ENCODE assay signal across 8 cellular contexts in the genomic region with DNA sequence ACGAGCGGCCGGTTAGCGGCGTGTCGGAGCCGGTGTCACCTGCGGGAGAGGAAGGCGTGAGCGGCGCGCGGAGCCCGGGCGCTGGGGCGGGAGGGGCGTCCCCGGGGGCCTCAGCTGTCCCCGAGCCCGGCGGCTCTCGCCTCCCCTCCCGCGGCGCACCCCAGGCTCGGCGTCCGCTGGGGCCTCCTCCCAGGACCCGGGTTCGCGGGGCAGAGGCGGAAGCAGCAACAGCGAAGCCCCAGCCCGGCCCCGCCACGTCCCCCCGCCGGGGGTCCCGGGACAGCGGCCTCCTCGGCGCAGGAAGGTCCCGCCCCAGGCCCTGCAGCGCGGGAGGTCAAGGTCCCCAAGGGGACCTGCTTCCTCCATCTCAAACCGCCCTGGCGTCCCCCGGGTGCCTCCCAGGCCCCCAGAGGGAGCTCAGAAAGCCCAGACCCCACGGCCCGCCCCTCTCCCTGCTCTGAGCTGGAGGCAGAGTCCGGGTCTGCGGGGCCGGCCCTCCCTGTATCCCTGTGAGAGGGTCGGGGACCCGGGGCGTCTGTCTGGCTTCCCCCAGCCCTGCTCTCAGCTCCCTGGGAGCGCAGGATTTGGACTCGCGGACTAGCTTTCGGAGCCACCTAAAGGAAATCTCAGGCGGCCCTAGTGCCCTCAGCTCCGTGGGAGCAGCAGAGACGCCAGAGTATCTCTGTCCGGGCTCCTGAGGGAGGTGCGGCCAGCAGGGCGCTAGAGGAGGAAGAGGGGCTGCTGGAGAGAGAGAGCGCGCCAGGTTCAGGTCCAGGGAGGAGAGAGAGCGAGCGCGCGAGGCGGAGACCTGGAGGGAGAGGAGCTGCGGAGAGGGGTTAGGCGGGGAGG. TPM values are rescaled to one million over a fixed set of nuclear protein-coding genes. Genes with fewer than 3 reads are reported as not detected.
DNase-seq lines count a peak whose midpoint lies in the region; ATAC-seq and TF ChIP-seq lines count a peak whose summit lies in the region.

No MANE protein-coding gene starts in this region.

- no peak overlapping the region for H2AFZ ChIP-seq in osteoblast (ENCODE audit: low read length)

- peaks cover 12% of the 10 kb centered on the region for H3K4me1 ChIP-seq in osteoblast (ENCODE audit: insufficient read depth, low read length)

- H4K20me1 ChIP-seq in osteoblast (ENCODE audit: insufficient read depth, low read length): peaks cover 30% of the 10 kb centered on the region

- peaks cover 17% of the 10 kb centered on the region for H3K36me3 ChIP-seq in osteoblast (ENCODE audit: insufficient read depth, low read length)

- ATAC-seq in GM18861 (IDR thresholded peaks at IDR 0.05; ENCODE audit: unreplicated experiment) (peak; percentile 25), HG03025 (IDR thresholded peaks at IDR 0.05; ENCODE audit: low FRiP score, unreplicated experiment) (peak; percentile 34)

- TF ChIP-seq CTCF in AG04449 (IDR thresholded peaks at IDR 0.05; ENCODE audit: insufficient read depth, low read length, missing control alignments) (no peak), osteoblast (IDR thresholded peaks at IDR 0.05; ENCODE audit: extremely low read depth, low read depth, low read length) (no peak)

- H3K27me3 ChIP-seq in osteoblast (ENCODE audit: insufficient read depth, low read length): peaks cover 28% of the 10 kb centered on the region

- H3K79me2 ChIP-seq in osteoblast (ENCODE audit: insufficient read depth, low read length): peaks cover 20% of the 10 kb centered on the region

- H3K4me2 ChIP-seq in osteoblast (ENCODE audit: insufficient read depth, low read length): peak overlapping the region; percentile 85

- peak overlapping the region; percentile 28 for H3K27ac ChIP-seq in osteoblast (ENCODE audit: low read depth, low read length)

- H3K4me3 ChIP-seq in AG04449 (ENCODE audit: low read depth, low read length) (peak overlapping the region; percentile 71), osteoblast (ENCODE audit: insufficient read depth, low read length) (peak overlapping the region; percentile 78)

- DNase-seq in AG04449 (ENCODE audit: low read depth, low spot score) (no peak), NCI-H226 (peak; percentile 24), globus pallidus (ENCODE audit: low spot score) (peak; percentile 9), osteoblast (ENCODE audit: insufficient read length, low spot score, missing footprints) (peak; percentile 95), OCI-M2 (lab: John Stamatoyannopoulos, UW; ENCODE audit: unreplicated experiment) (no peak)
- DNase-seq in activated naive CD4-positive, alpha-beta T cell treated with Interleukin-2 at 50 U/mL for 16 hours: peak; percentile 26

- CTCF ChIA-PET in AG04449 (lab: Yijun Ruan, JAX): interaction anchor here (1.2 to 3.4 kb wide), 2 partner anchors 27 to 157 kb away, joined by 4 to 17 read pairs; no protein-coding TSS in a partner anchor

- H3K9me3 ChIP-seq in osteoblast (ENCODE audit: low read depth, low read length): no peaks in the 10 kb centered on the region

- POLR2A ChIA-PET in AG04449 (lab: Yijun Ruan, JAX): interaction anchor here (0.6 to 1.0 kb wide), 2 partner anchors 59 to 429 kb away, joined by 3 read pairs; no protein-coding TSS in a partner anchor

RNA-seq across cellular contexts. Expression of a gene that starts 30.6 kb away (rescaled TPM):
- 39.8 and 49.2 TPM in 2 replicates for total RNA-seq in osteoblast

RNA-seq across cellular contexts. Expression of a gene that starts 50.7 kb away (rescaled TPM):
- total RNA-seq in osteoblast: 1.2 and 1.4 TPM in 2 replicates

Comparison
In these comparisons a context has a peak if more than half of its experiments do, and no peak if none do; other contexts are left out.
1. DNase-seq: peak in NCI-H226 (single experiment), activated naive CD4-positive, alpha-beta T cell treated with Interleukin-2 at 50 U/mL for 16 hours (single experiment), globus pallidus (single experiment) and osteoblast (single experiment); none in AG04449 (single experiment) and OCI-M2 (single experiment).